29 cellular contexts compared by ENCODE assay signal in the genomic region with DNA sequence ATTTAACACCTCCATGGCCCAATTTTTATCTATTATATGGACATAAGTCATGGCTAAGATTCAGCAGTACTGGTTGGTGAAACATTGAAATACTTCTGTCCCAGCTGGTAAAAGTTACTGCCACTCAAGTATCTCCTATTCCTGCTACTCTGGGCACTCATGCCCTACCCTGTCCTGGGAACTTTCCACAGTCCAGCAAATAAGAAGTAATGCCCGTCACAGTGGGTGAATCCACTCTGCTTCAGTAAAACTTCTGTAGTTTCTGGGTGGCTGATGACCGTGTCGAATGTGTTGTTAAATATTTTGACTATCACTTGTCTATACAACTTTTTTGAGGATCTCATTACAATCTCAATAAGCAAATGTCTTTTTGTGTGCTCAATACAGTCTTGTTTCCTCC.
"Had no signal": no experiment of that assay in that cellular context is flagged by ENCODE, and none has a peak within 500 bp of the region (broad histone marks: within the 10 kb centered on the region; RNA-seq: fewer than 3 reads in every experiment).

No MANE protein-coding gene starts in this region.

- H3K36me3 ChIP-seq: brain microvascular endothelial cell, esophagus squamous epithelium, gastroesophageal sphincter, WERI-Rb-1 had no signal

- H3K27ac ChIP-seq: brain microvascular endothelial cell, coronary artery, dorsolateral prefrontal cortex, epithelial cell of prostate, esophagus squamous epithelium, gastroesophageal sphincter, WERI-Rb-1 had no signal

- H3K4me3 Mint-ChIP-seq: activated B cell treated with CpG ODN at 0.5 μM for 24 hours; activated CD8-positive, alpha-beta T cell treated with anti-CD3 and anti-CD28 coated beads for 36 hours; activated naive CD8-positive, alpha-beta T cell; activated T-cell treated with anti-CD3 and anti-CD28 coated beads, Interleukin-2, amount 50 U/mL, for 4 hours; activated T-helper 17 cell treated with anti-CD3 and anti-CD28 coated beads, Interleukin-2, amount 50 U/mL, for 72 hours; central memory CD8-positive, alpha-beta T cell; dendritic cell treated with granulocyte-macrophage colony-stimulating factor and Interleukin-4, amounts not matched to agents 40 ng/mL and 50 ng/mL, for 4 days; effector memory CD8-positive, alpha-beta T cell; T-helper 17 cell; T-helper 2 cell treated with Interferon-gamma antibody and Interleukin-4, amounts not matched to agents 5 μg/mL and 100 μg/mL, for 36 hours had no signal

- H3K4me3 ChIP-seq: coronary artery, dorsolateral prefrontal cortex, esophagus squamous epithelium, gastroesophageal sphincter had no signal

- H3K27me3 Mint-ChIP-seq: activated T-helper 17 cell treated with anti-CD3 and anti-CD28 coated beads, Interleukin-2, amount 50 U/mL, for 72 hours; dendritic cell treated with granulocyte-macrophage colony-stimulating factor and Interleukin-4, amounts not matched to agents 40 ng/mL and 50 ng/mL, for 4 days; T-helper 17 cell had no signal

- H3K4me1 Mint-ChIP-seq: activated B cell treated with CpG ODN at 0.5 μM for 24 hours; activated T-helper 17 cell treated with anti-CD3 and anti-CD28 coated beads, Interleukin-2, amount 50 U/mL, for 72 hours; central memory CD8-positive, alpha-beta T cell; T-helper 17 cell had no signal

- H3K4me1 ChIP-seq: esophagus squamous epithelium, gastroesophageal sphincter had no signal

- H3K9me3 Mint-ChIP-seq: activated B cell treated with CpG ODN at 0.5 μM for 24 hours; activated CD8-positive, alpha-beta T cell treated with anti-CD3 and anti-CD28 coated beads for 36 hours; activated T-cell treated with anti-CD3 and anti-CD28 coated beads, Interleukin-2, amount 50 U/mL, for 4 hours; dendritic cell treated with granulocyte-macrophage colony-stimulating factor and Interleukin-4, amounts not matched to agents 40 ng/mL and 50 ng/mL, for 4 days; T-helper 2 cell treated with Interferon-gamma antibody and Interleukin-4, amounts not matched to agents 5 μg/mL and 100 μg/mL, for 36 hours had no signal

- H3K27ac Mint-ChIP-seq: activated B cell treated with CpG ODN at 0.5 μM for 24 hours; activated CD8-positive, alpha-beta T cell treated with anti-CD3 and anti-CD28 coated beads for 36 hours; activated naive CD8-positive, alpha-beta T cell; activated T-helper 17 cell treated with anti-CD3 and anti-CD28 coated beads, Interleukin-2, amount 50 U/mL, for 72 hours; dendritic cell treated with granulocyte-macrophage colony-stimulating factor and Interleukin-4, amounts not matched to agents 40 ng/mL and 50 ng/mL, for 4 days; effector memory CD8-positive, alpha-beta T cell; T-helper 17 cell; T-helper 2 cell treated with Interferon-gamma antibody and Interleukin-4, amounts not matched to agents 5 μg/mL and 100 μg/mL, for 36 hours had no signal

- H3K27me3 ChIP-seq: brain microvascular endothelial cell, esophagus squamous epithelium, gastroesophageal sphincter had no signal

- DNase-seq: activated B cell treated with CpG ODN at 0.5 μM for 24 hours; activated CD4-positive, alpha-beta T cell treated with anti-CD3 and anti-CD28 coated beads for 48 hours; activated CD4-positive, alpha-beta T cell treated with anti-CD3 and anti-CD28 coated beads, Interleukin-2, amount 50 U/mL, for 1 hour; activated CD4-positive, alpha-beta T cell treated with anti-CD3 and anti-CD28 coated beads, Interleukin-2, amount 50 U/mL, for 48 hours; activated CD8-positive, alpha-beta memory T cell treated with anti-CD3 and anti-CD28 coated beads for 24 hours; activated CD8-positive, alpha-beta T cell treated with anti-CD3 and anti-CD28 coated beads for 36 hours; activated effector memory CD4-positive, alpha-beta T cell treated with Interleukin-2 at 50 U/mL for 16 hours; activated gamma-delta T cell treated with Interleukin-2 at 50 U/mL for 16 hours; activated naive CD4-positive, alpha-beta T cell treated with anti-CD3 and anti-CD28 coated beads, Interleukin-2, amount 50 U/mL, for 16 hours; activated naive CD4-positive, alpha-beta T cell treated with Interleukin-2 at 50 U/mL for 16 hours; activated T-cell treated with anti-CD3 and anti-CD28 coated beads, Interleukin-2, amount 50 U/mL, for 4 hours; amniotic stem cell; brain microvascular endothelial cell; dorsolateral prefrontal cortex; effector memory CD8-positive, alpha-beta T cell; esophagus squamous epithelium; foreskin melanocyte; T-helper 1 cell; T-helper 17 cell; T1000; WERI-Rb-1 had no signal

- H3K36me3 Mint-ChIP-seq: activated naive CD8-positive, alpha-beta T cell had no signal

- H3K9me3 ChIP-seq: esophagus squamous epithelium had no signal
